ENCODE assay signal across 19 cellular contexts in genomic region chr16:8822403-8822802, GRCh38. TPM values are rescaled to one million over a fixed set of nuclear protein-coding genes. Genes with fewer than 3 reads are reported as not detected.
"Had no signal": no experiment of that assay in that cellular context is flagged by ENCODE, and none has a peak within 500 bp of the region (broad histone marks: within the 10 kb centered on the region; RNA-seq: fewer than 3 reads in every experiment).

No MANE protein-coding gene starts in this region.

- H3K9me3 Mint-ChIP-seq: activated CD4-positive, alpha-beta T cell treated with anti-CD3 and anti-CD28 coated beads, Interleukin-2, amount 10 ng/mL, durations not matched to agents 24 days and 14 days; activated naive CD8-positive, alpha-beta T cell treated with anti-CD3 and anti-CD28 coated beads, Interleukin-2, amount 10 ng/mL, durations not matched to agents 7 days and 5 days; activated T-helper 1 cell treated with anti-CD3 and anti-CD28 coated beads, Interleukin-12 subunit alpha, Interleukin-12 subunit beta, Interleukin-2, Interleukin-4 antibody, amounts not matched to agents 30 ng/mL and 10 ng/mL and 1 ng/mL, durations not matched to agents 14 hours and 24 hours and 36 hours; natural killer cell treated with Interleukin-12 subunit alpha and Interleukin-12 subunit beta and Interleukin-15 and Interleukin-18, amount 100 ng/mL, for 72 hours; T-cell had no signal

- H3K27ac ChIP-seq: body of pancreas, colonic mucosa, lower lobe of right lung, spleen, tibial nerve, uterus had no signal

- ATAC-seq: body of pancreas; lower lobe of right lung; natural killer cell treated with Interleukin-12 subunit alpha and Interleukin-12 subunit beta and Interleukin-15 and Interleukin-18, amount 100 ng/mL, for 72 hours; stimulated activated naive CD8-positive, alpha-beta T cell treated with anti-CD3 and anti-CD28 coated beads, Interleukin-15, Interleukin-2, amounts not matched to agents 100 U/mL and 50 U/mL, for 24 hours; T-cell had no signal

- H3K4me1 ChIP-seq: colonic mucosa, lower lobe of right lung, uterus had no signal

- H3K36me3 ChIP-seq: uterus had no signal

- DNase-seq: activated CD4-positive, alpha-beta T cell treated with anti-CD3 and anti-CD28 coated beads, Interleukin-2, amount 10 ng/mL, durations not matched to agents 24 days and 14 days; activated naive CD8-positive, alpha-beta T cell treated with anti-CD3 and anti-CD28 coated beads, Interleukin-2, amount 10 ng/mL, durations not matched to agents 7 days and 5 days; body of pancreas; caudate nucleus; colonic mucosa; lower lobe of right lung; spleen; stimulated activated CD4-positive, alpha-beta T cell treated with anti-CD3 and anti-CD28 coated beads, Interleukin-4, amount 100 ng/mL, for 4 hours; stimulated activated naive CD8-positive, alpha-beta T cell treated with anti-CD3 and anti-CD28 coated beads, Interleukin-15, Interleukin-2, amounts not matched to agents 100 U/mL and 50 U/mL, for 24 hours; substantia nigra; T-cell; T1000; uterus had no signal

- H3K27me3 Mint-ChIP-seq: activated CD4-positive, alpha-beta T cell treated with anti-CD3 and anti-CD28 coated beads, Interleukin-2, amount 10 ng/mL, durations not matched to agents 24 days and 14 days; activated naive CD8-positive, alpha-beta T cell treated with anti-CD3 and anti-CD28 coated beads, Interleukin-2, amount 10 ng/mL, durations not matched to agents 7 days and 5 days; natural killer cell treated with Interleukin-12 subunit alpha and Interleukin-12 subunit beta and Interleukin-15 and Interleukin-18, amount 100 ng/mL, for 72 hours; T-cell had no signal

- H3K9me3 ChIP-seq: body of pancreas, colonic mucosa, lower lobe of right lung, spleen, tibial nerve, uterus had no signal

- H3K27me3 ChIP-seq: body of pancreas, colonic mucosa, spleen, tibial nerve, uterus had no signal

- H3K4me3 Mint-ChIP-seq: activated CD4-positive, alpha-beta T cell treated with anti-CD3 and anti-CD28 coated beads, Interleukin-2, amount 10 ng/mL, durations not matched to agents 24 days and 14 days; activated naive CD8-positive, alpha-beta T cell treated with anti-CD3 and anti-CD28 coated beads, Interleukin-2, amount 10 ng/mL, durations not matched to agents 7 days and 5 days; activated T-helper 1 cell treated with anti-CD3 and anti-CD28 coated beads, Interleukin-12 subunit alpha, Interleukin-12 subunit beta, Interleukin-2, Interleukin-4 antibody, amounts not matched to agents 30 ng/mL and 10 ng/mL and 1 ng/mL, durations not matched to agents 14 hours and 24 hours and 36 hours; natural killer cell treated with Interleukin-12 subunit alpha and Interleukin-12 subunit beta and Interleukin-15 and Interleukin-18, amount 100 ng/mL, for 72 hours; T-cell had no signal

- H3K4me3 ChIP-seq: body of pancreas, colonic mucosa, lower lobe of right lung, spleen, tibial nerve, uterus had no signal

- H3K27ac Mint-ChIP-seq: activated CD4-positive, alpha-beta T cell treated with anti-CD3 and anti-CD28 coated beads, Interleukin-2, amount 10 ng/mL, durations not matched to agents 24 days and 14 days; activated T-helper 1 cell treated with anti-CD3 and anti-CD28 coated beads, Interleukin-12 subunit alpha, Interleukin-12 subunit beta, Interleukin-2, Interleukin-4 antibody, amounts not matched to agents 30 ng/mL and 10 ng/mL and 1 ng/mL, durations not matched to agents 14 hours and 24 hours and 36 hours; natural killer cell treated with Interleukin-12 subunit alpha and Interleukin-12 subunit beta and Interleukin-15 and Interleukin-18, amount 100 ng/mL, for 72 hours; T-cell had no signal

RNA-seq across cellular contexts. Expression of gene LITAFD, which starts 59.7 kb away (rescaled TPM):
- total RNA-seq: activated CD4-positive, alpha-beta T cell treated with anti-CD3 and anti-CD28 coated beads, Interleukin-2, amount 10 ng/mL, durations not matched to agents 24 days and 14 days; activated CD8-positive, alpha-beta memory T cell treated with anti-CD3 and anti-CD28 coated beads for 36 hours; activated naive CD8-positive, alpha-beta T cell treated with anti-CD3 and anti-CD28 coated beads, Interleukin-2, amount 10 ng/mL, durations not matched to agents 7 days and 5 days; activated T-helper 1 cell treated with anti-CD3 and anti-CD28 coated beads, Interleukin-12 subunit alpha, Interleukin-12 subunit beta, Interleukin-2, Interleukin-4 antibody, amounts not matched to agents 30 ng/mL and 10 ng/mL and 1 ng/mL, durations not matched to agents 14 hours and 24 hours and 36 hours; body of pancreas; colonic mucosa; frontal cortex; lower lobe of right lung; natural killer cell treated with Interleukin-12 subunit alpha and Interleukin-12 subunit beta and Interleukin-15 and Interleukin-18, amount 100 ng/mL, for 72 hours; spleen; T-cell; tibial nerve; uterus had no signal
- polyA plus RNA-seq: keratinocyte, spleen had no signal
